Comparison of ENCODE assay signal across 8 cellular contexts in the genomic region with DNA sequence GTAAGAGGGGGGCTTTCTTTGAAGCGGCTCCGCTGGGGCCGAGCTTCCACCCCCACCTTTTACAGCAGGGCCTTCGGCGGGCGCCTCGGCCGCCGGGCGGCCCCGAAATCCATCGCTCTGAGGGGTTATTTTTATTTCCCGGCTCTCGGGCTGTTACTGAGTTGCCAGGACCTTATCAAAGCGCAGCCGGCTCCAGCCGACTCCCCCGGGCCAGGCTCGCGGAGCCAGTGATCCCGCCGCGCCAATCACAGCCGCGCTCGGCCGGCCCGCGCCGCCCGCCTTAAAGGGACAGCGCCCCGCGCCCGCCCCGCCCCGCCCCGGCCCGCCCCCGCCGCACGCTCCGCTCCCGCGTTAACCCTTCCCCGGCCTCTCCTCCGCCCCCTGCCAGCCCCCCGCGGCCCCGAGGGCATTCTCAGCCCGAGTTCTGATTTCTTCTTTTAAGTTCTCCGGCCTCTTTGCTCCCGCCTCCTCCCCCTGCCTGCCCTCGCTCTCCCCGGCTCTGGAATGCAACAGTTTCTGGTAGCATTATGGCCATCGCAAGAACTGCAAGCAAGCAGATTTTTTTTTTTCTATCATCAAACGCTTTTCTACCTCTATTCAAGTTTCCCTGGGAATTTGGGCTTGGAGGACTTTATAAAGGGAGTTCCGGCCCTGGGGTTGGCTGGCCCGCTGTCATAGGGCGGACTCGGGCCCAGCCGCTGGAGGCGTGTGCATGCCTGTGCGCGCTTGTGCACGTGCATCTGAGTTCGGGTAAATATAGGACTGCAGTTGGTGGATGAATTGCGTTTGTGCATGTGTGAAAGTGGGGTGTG. TPM values are rescaled to one million over a fixed set of nuclear protein-coding genes. Genes with fewer than 3 reads are reported as not detected.
DNase-seq lines count a peak whose midpoint lies in the region; TF ChIP-seq lines count a peak whose summit lies in the region.

A gene with protein sequence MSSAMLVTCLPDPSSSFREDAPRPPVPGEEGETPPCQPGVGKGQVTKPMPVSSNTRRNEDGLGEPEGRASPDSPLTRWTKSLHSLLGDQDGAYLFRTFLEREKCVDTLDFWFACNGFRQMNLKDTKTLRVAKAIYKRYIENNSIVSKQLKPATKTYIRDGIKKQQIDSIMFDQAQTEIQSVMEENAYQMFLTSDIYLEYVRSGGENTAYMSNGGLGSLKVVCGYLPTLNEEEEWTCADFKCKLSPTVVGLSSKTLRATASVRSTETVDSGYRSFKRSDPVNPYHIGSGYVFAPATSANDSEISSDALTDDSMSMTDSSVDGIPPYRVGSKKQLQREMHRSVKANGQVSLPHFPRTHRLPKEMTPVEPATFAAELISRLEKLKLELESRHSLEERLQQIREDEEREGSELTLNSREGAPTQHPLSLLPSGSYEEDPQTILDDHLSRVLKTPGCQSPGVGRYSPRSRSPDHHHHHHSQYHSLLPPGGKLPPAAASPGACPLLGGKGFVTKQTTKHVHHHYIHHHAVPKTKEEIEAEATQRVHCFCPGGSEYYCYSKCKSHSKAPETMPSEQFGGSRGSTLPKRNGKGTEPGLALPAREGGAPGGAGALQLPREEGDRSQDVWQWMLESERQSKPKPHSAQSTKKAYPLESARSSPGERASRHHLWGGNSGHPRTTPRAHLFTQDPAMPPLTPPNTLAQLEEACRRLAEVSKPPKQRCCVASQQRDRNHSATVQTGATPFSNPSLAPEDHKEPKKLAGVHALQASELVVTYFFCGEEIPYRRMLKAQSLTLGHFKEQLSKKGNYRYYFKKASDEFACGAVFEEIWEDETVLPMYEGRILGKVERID (minus strand): TSS at position 255 of the 812 bp plus-strand sequence. CDS start 3,028 bp downstream, outside the sequence.

- DNase-seq in H9 = peak; percentile 97
- peak; percentile 94 for DNase-seq in MG63
- peak; percentile 50 for DNase-seq in SKM-1 treated with dmso at 0.1 percent for 144 hours (lab: John Stamatoyannopoulos, UW; ENCODE audit: unreplicated experiment)
- DNase-seq in activated naive CD8-positive, alpha-beta T cell treated with anti-CD3 and anti-CD28 coated beads, Interleukin-2, amount 50 U/mL, for 16 hours (ENCODE audit: low read depth, low spot score) = peak; percentile 71
- DNase-seq in cardiac muscle cell (ENCODE audit: low read depth in 1 of 2, low spot score in 1 of 2) = peak; percentile 97
- peak; percentile 91 to 93 for DNase-seq in thyroid gland

- no peak within 1 kb of the TSS for H2BK120ac ChIP-seq in H9 (ENCODE audit: low read depth, low read length, poor library complexity, severe bottlenecking)

- H4K20me1 ChIP-seq in DOHH2 (ENCODE audit: control insufficient read depth, insufficient read depth, low read depth, low read length) = no peaks in the 10 kb centered on the region; the same call in 1 of the 2 replicates
- no peaks in the 10 kb centered on the region for H4K20me1 ChIP-seq in H9 (ENCODE audit: control insufficient read depth, insufficient read depth, insufficient read length)

- H3K4ac ChIP-seq in H9 (ENCODE audit: low read depth, low read length) = no peak within 1 kb of the TSS

- H3K23ac ChIP-seq in H9 (ENCODE audit: insufficient read length, low read depth, low read length) = no peak within 1 kb of the TSS

- H4K91ac ChIP-seq in H9 (ENCODE audit: insufficient read length, low read depth, low read length) = no peak within 1 kb of the TSS

- no peaks in the 10 kb centered on the region for H3K9me3 ChIP-seq in DOHH2 (ENCODE audit: control insufficient read depth, insufficient read depth, low read length)
- H3K9me3 ChIP-seq in H9 (ENCODE audit: control insufficient read depth, low read depth, low read length) = no peaks in the 10 kb centered on the region
- no peaks in the 10 kb centered on the region for H3K9me3 ChIP-seq in MG63
- no peaks in the 10 kb centered on the region for H3K9me3 ChIP-seq in cardiac muscle cell (ENCODE audit: low read depth)
- H3K9me3 ChIP-seq in parathyroid adenoma (ENCODE audit: control insufficient read depth, low read length) = no peaks in the 10 kb centered on the region
- H3K9me3 ChIP-seq in thyroid gland = no peaks in the 10 kb centered on the region

- H3K27ac Mint-ChIP-seq in H9 = peak within 1 kb of the TSS in 2 of 3 experiments; percentile 85 to 87; a peak in 4 of 7 replicates

- intact Hi-C loops in thyroid gland (cut with DNase I) = loop anchor here (10.0 kb wide), 1 partner anchor 423 kb away; no protein-coding TSS in a partner anchor

- no peaks in the 10 kb centered on the region for H3F3A ChIP-seq in DOHH2 (ENCODE audit: control insufficient read depth, insufficient read depth)

- H3K79me2 ChIP-seq in DOHH2 (ENCODE audit: control insufficient read depth, low read length) (no peaks in the 10 kb centered on the region), H9 (ENCODE audit: insufficient read depth, low read length) (peaks cover 12% of the 10 kb centered on the region; the same call in 1 of the 2 replicates), parathyroid adenoma (no peaks in the 10 kb centered on the region)

- no peak within 1 kb of the TSS for H3T11ph ChIP-seq in H9 (ENCODE audit: low read length)

- H3K9me3 Mint-ChIP-seq in H9 = no peaks in the 10 kb centered on the region

- H3K9me2 ChIP-seq in DOHH2 (replicated peaks; ENCODE audit: control insufficient read depth, low read length) = no peaks in the 10 kb centered on the region

- no peak within 1 kb of the TSS for H2AK5ac ChIP-seq in H9 (ENCODE audit: insufficient read length, low read length)

- no peak within 1 kb of the TSS for H3K14ac ChIP-seq in H9 (ENCODE audit: insufficient read depth, low read length)

- H2AFZ ChIP-seq in H9 (ENCODE audit: low read length) = no peak within 1 kb of the TSS
- H2AFZ ChIP-seq in parathyroid adenoma = peak within 1 kb of the TSS; percentile 94

- peaks cover 20% of the 10 kb centered on the region in 2 experiments for H3K4me1 Mint-ChIP-seq in H9

- peak within 1 kb of the TSS; percentile 60 to 79 for H3K4me3 Mint-ChIP-seq in H9

- H3K27ac ChIP-seq in DOHH2 (ENCODE audit: low read depth, low read length) (0 out of 2 replicates have a peak within 1 kb of the TSS, but pooled peaks have one; percentile 20), H9 (ENCODE audit: insufficient read length, low read depth, low read length) (no peak within 1 kb of the TSS), cardiac muscle cell (peak within 1 kb of the TSS; percentile 96), parathyroid adenoma (peak within 1 kb of the TSS; percentile 80), thyroid gland (peak within 1 kb of the TSS in 2 of 3 donors; percentile 86 to 95)

- peaks cover 23% of the 10 kb centered on the region for H3K23me2 ChIP-seq in H9 (ENCODE audit: insufficient read length, low read depth, low read length, poor library complexity, severe bottlenecking)

- H3K27me3 Mint-ChIP-seq in H9 (ENCODE audit: low read depth) = peaks cover 26% of the 10 kb centered on the region

- no peaks in the 10 kb centered on the region; a peak in 1 of 7 replicates for H3K36me3 Mint-ChIP-seq in H9 (ENCODE audit: insufficient read depth in 1 of 3, low read depth in 3 of 3)

- no peak within 1 kb of the TSS for H2BK5ac ChIP-seq in H9 (ENCODE audit: insufficient read length, low read length)

- H2BK20ac ChIP-seq in H9 (ENCODE audit: low read depth, low read length, poor library complexity, severe bottlenecking) = no peak within 1 kb of the TSS

- no peak within 1 kb of the TSS for H2BK15ac ChIP-seq in H9 (ENCODE audit: low read depth, low read length)

- H2BK12ac ChIP-seq in H9 (ENCODE audit: insufficient read length, low read depth, low read length) = no peak within 1 kb of the TSS

- peaks cover 20% of the 10 kb centered on the region for H3K4me1 ChIP-seq in DOHH2 (ENCODE audit: control insufficient read depth, low read length)
- peaks cover 6% of the 10 kb centered on the region; the same call in 1 of the 2 replicates for H3K4me1 ChIP-seq in H9 (ENCODE audit: insufficient read depth, low read length)
- peaks cover 28% of the 10 kb centered on the region for H3K4me1 ChIP-seq in cardiac muscle cell (ENCODE audit: low read depth)
- peaks cover 4% of the 10 kb centered on the region for H3K4me1 ChIP-seq in parathyroid adenoma
- H3K4me1 ChIP-seq in thyroid gland = peaks cover 6 to 22% of the 10 kb centered on the region in 2 donors

- H3K4me2 ChIP-seq in DOHH2 (ENCODE audit: low read length) (peak within 1 kb of the TSS; percentile 85), H9 (ENCODE audit: insufficient read depth, insufficient read length, low read length) (peak within 1 kb of the TSS; percentile 14), parathyroid adenoma (ENCODE audit: low read length) (peak within 1 kb of the TSS; percentile 91)

- H4K5ac ChIP-seq in H9 (ENCODE audit: insufficient read length, low read depth, low read length) = no peak within 1 kb of the TSS

- H3K79me1 ChIP-seq in H9 (ENCODE audit: insufficient read depth, low read depth, low read length, poor library complexity, severe bottlenecking) = peaks cover 11% of the 10 kb centered on the region

- no peak for TF ChIP-seq CTCF in DOHH2 (IDR thresholded peaks at IDR 0.05; ENCODE audit: low read depth, low read length, poor library complexity, severe bottlenecking)
- TF ChIP-seq CTCF in H9 (conservative IDR thresholded peaks at IDR 0.05) = no peak; the same call in 2 of the 3 replicates
- peak; percentile 11 for TF ChIP-seq CTCF in cardiac muscle cell (IDR thresholded peaks at IDR 0.05; ENCODE audit: low read depth, low read length)
- no peak for TF ChIP-seq CTCF in parathyroid adenoma (IDR thresholded peaks at IDR 0.05)
- peak in 5 of 6 experiments; percentile 9 to 60 (median 36) for TF ChIP-seq CTCF in thyroid gland (IDR thresholded peaks at IDR 0.05)

- no peak within 1 kb of the TSS for H4K8ac ChIP-seq in H9 (replicated peaks; ENCODE audit: insufficient read length, low read depth, low read length)

- no peaks in the 10 kb centered on the region for H3K36me3 ChIP-seq in DOHH2 (ENCODE audit: control insufficient read depth, low read length)
- H3K36me3 ChIP-seq in MG63 = peaks cover 9% of the 10 kb centered on the region; the same call in 1 of the 2 replicates
- no peaks in the 10 kb centered on the region for H3K36me3 ChIP-seq in cardiac muscle cell
- H3K36me3 ChIP-seq in parathyroid adenoma (ENCODE audit: control insufficient read depth, insufficient read depth, low read length) = no peaks in the 10 kb centered on the region
- no peaks in the 10 kb centered on the region for H3K36me3 ChIP-seq in thyroid gland

- H3K4me3 ChIP-seq in DOHH2 (ENCODE audit: low read length) = peak within 1 kb of the TSS; percentile 75
- H3K4me3 ChIP-seq in MG63 = peak within 1 kb of the TSS; percentile 78
- peak within 1 kb of the TSS; percentile 100 for H3K4me3 ChIP-seq in cardiac muscle cell
- H3K4me3 ChIP-seq in parathyroid adenoma (ENCODE audit: low read depth, low read length) = peak within 1 kb of the TSS; percentile 81
- peak within 1 kb of the TSS; percentile 11 to 97 (median 88) for H3K4me3 ChIP-seq in thyroid gland (replicated peaks in 1 of 3)

- no CpG with 5 or more reads among the region's 68 CpGs for WGBS in H9 (ENCODE audit: extremely low coverage, insufficient read length, low lambda C conversion rate)
- 1 to 4% methylated on average over 46 to 47 of the region's 68 CpGs for WGBS in thyroid gland, 2 donors

- peaks cover 36% of the 10 kb centered on the region for H3K27me3 ChIP-seq in DOHH2 (ENCODE audit: control insufficient read depth, low read length)
- no peaks in the 10 kb centered on the region; the same call in 1 of the 2 replicates for H3K27me3 ChIP-seq in H9 (ENCODE audit: insufficient read depth, low read length)
- no peaks in the 10 kb centered on the region for H3K27me3 ChIP-seq in MG63
- H3K27me3 ChIP-seq in cardiac muscle cell = no peaks in the 10 kb centered on the region
- H3K27me3 ChIP-seq in parathyroid adenoma (ENCODE audit: control insufficient read depth, insufficient read depth, low read length) = no peaks in the 10 kb centered on the region
- no peaks in the 10 kb centered on the region for H3K27me3 ChIP-seq in thyroid gland

- H3K9ac ChIP-seq in H9 (ENCODE audit: extremely low read depth, insufficient read length, low read length) = no peak within 1 kb of the TSS
- H3K9ac ChIP-seq in parathyroid adenoma = peak within 1 kb of the TSS; percentile 83

- TF ChIP-seq POLR2A in thyroid gland (IDR thresholded peaks at IDR 0.05) = no peak

- no peak within 1 kb of the TSS for H3K56ac ChIP-seq in H9 (ENCODE audit: insufficient read length, low read depth, low read length)

- H3K18ac ChIP-seq in H9 (ENCODE audit: insufficient read length, low read depth, low read length) = no peak within 1 kb of the TSS

RNA-seq across cellular contexts. Expression of the gene that starts here (rescaled TPM):
- 35.0 and 35.6 TPM in 2 replicates for total RNA-seq in H9 (2021)
- total RNA-seq in MG63 (2014; rRNA removed; shearing (Covaris generic); ENCODE audit: low replicate concordance) = 2.6 and 9.0 TPM in 2 replicates
- 35.4 and 51.1 TPM in 2 replicates for total RNA-seq in cardiac muscle cell
- polyA plus RNA-seq in cardiac muscle cell = 15.0 and 22.3 TPM in 2 replicates
- 10 to 100 TPM; 23.9 to 54.3 (median 42.8) TPM for total RNA-seq in thyroid gland

Comparison
In these comparisons a context has a peak if more than half of its experiments do, and no peak if none do; other contexts are left out.
1. H3K4me2 ChIP-seq: peak in every context shown above with its lines; median percentile 91 in parathyroid adenoma; 85 in DOHH2; 14 in H9.
2. CTCF ChIP-seq: peak in cardiac muscle cell (single experiment) and thyroid gland (5 of 6); none in DOHH2 (single experiment), H9 (single experiment) and parathyroid adenoma (single experiment).
3. Peak in every context shown above with its lines, with median percentiles within 50 percentile points of each other: H3K4me3 ChIP-seq and DNase-seq.